14 cellular contexts compared by ENCODE assay signal in genomic region chr2:45790157-45790723, GRCh38.
"Had no signal": no experiment of that assay in that cellular context is flagged by ENCODE, and none has a peak within 500 bp of the region (broad histone marks: within the 10 kb centered on the region; RNA-seq: fewer than 3 reads in every experiment).

No MANE protein-coding gene starts in this region.

- DNase-seq: activated CD4-positive, alpha-beta T cell treated with anti-CD3 and anti-CD28 coated beads, Interleukin-2, amount 50 U/mL, for 1 hour; activated naive CD4-positive, alpha-beta T cell treated with anti-CD3 and anti-CD28 coated beads for 36 hours; activated naive CD8-positive, alpha-beta T cell treated with anti-CD3 and anti-CD28 coated beads, Interleukin-2, amount 50 U/mL, for 24 hours; activated T-cell treated with anti-CD3 and anti-CD28 coated beads for 4 hours; nephron progenitor cell; T-helper 9 cell; uterus had no signal

- H3K36me3 ChIP-seq: ascending aorta, breast epithelium, esophagus muscularis mucosa, prostate gland, uterus had no signal

- H3K4me1 ChIP-seq: ascending aorta, prostate gland had no signal

- H3K27ac ChIP-seq: ascending aorta, esophagus muscularis mucosa, prostate gland, SK-N-MC, uterus had no signal

- H3K4me3 ChIP-seq: ascending aorta, breast epithelium, esophagus muscularis mucosa, prostate gland, SK-N-MC, uterus had no signal

- H3K9me3 ChIP-seq: ascending aorta, breast epithelium, esophagus muscularis mucosa, prostate gland, uterus had no signal

- H3K4me3 Mint-ChIP-seq: activated naive CD4-positive, alpha-beta T cell treated with anti-CD3 and anti-CD28 coated beads for 36 hours; activated naive CD8-positive, alpha-beta T cell treated with anti-CD3 and anti-CD28 coated beads, Interleukin-2, amount 50 U/mL, for 24 hours; activated T-helper 17 cell treated with anti-CD3 and anti-CD28 coated beads, Interleukin-2, amount 50 U/mL, for 72 hours; nephron progenitor cell; stimulated activated effector memory CD8-positive, alpha-beta T cell treated with anti-CD3 and anti-CD28 coated beads, Interleukin-12 subunit alpha, Interleukin-12 subunit beta, amount 100 ng/mL, for 72 hours had no signal

- H3K27me3 ChIP-seq: ascending aorta, breast epithelium, esophagus muscularis mucosa, uterus had no signal

- ATAC-seq: activated naive CD8-positive, alpha-beta T cell treated with anti-CD3 and anti-CD28 coated beads, Interleukin-2, amount 50 U/mL, for 24 hours; activated T-helper 17 cell treated with anti-CD3 and anti-CD28 coated beads, Interleukin-2, amount 50 U/mL, for 72 hours; stimulated activated effector memory CD8-positive, alpha-beta T cell treated with anti-CD3 and anti-CD28 coated beads, Interleukin-12 subunit alpha, Interleukin-12 subunit beta, amount 100 ng/mL, for 72 hours had no signal

- H3K27ac Mint-ChIP-seq: activated naive CD4-positive, alpha-beta T cell treated with anti-CD3 and anti-CD28 coated beads for 36 hours; activated naive CD8-positive, alpha-beta T cell treated with anti-CD3 and anti-CD28 coated beads, Interleukin-2, amount 50 U/mL, for 24 hours; activated T-helper 17 cell treated with anti-CD3 and anti-CD28 coated beads, Interleukin-2, amount 50 U/mL, for 72 hours; nephron progenitor cell; stimulated activated effector memory CD8-positive, alpha-beta T cell treated with anti-CD3 and anti-CD28 coated beads, Interleukin-12 subunit alpha, Interleukin-12 subunit beta, amount 100 ng/mL, for 72 hours had no signal

- H3K9me3 Mint-ChIP-seq: activated naive CD4-positive, alpha-beta T cell treated with anti-CD3 and anti-CD28 coated beads for 36 hours; activated naive CD8-positive, alpha-beta T cell treated with anti-CD3 and anti-CD28 coated beads, Interleukin-2, amount 50 U/mL, for 24 hours; activated T-helper 17 cell treated with anti-CD3 and anti-CD28 coated beads, Interleukin-2, amount 50 U/mL, for 72 hours; nephron progenitor cell; stimulated activated effector memory CD8-positive, alpha-beta T cell treated with anti-CD3 and anti-CD28 coated beads, Interleukin-12 subunit alpha, Interleukin-12 subunit beta, amount 100 ng/mL, for 72 hours had no signal

- H3K36me3 Mint-ChIP-seq: stimulated activated effector memory CD8-positive, alpha-beta T cell treated with anti-CD3 and anti-CD28 coated beads, Interleukin-12 subunit alpha, Interleukin-12 subunit beta, amount 100 ng/mL, for 72 hours had no signal

- H3K4me1 Mint-ChIP-seq: activated T-helper 17 cell treated with anti-CD3 and anti-CD28 coated beads, Interleukin-2, amount 50 U/mL, for 72 hours had no signal

- H3K27me3 Mint-ChIP-seq: activated naive CD8-positive, alpha-beta T cell treated with anti-CD3 and anti-CD28 coated beads, Interleukin-2, amount 50 U/mL, for 24 hours; activated T-helper 17 cell treated with anti-CD3 and anti-CD28 coated beads, Interleukin-2, amount 50 U/mL, for 72 hours had no signal
